ENCODE assay signal across 1 cellular context in genomic region chr18:39841133-39842041, GRCh38.
TF ChIP-seq lines count a peak whose summit lies in the region.

No MANE protein-coding gene starts in this region.

TF ChIP-seq in HepG2, 621 proteins besides CTCF, POLR2A, EP300 and RAD21 (continued from another document and continues in another):
- TF ChIP-seq PLSCR1 (CRISPR knock-in tag; IDR thresholded peaks at IDR 0.05; ENCODE audit: borderline replicate concordance) (no peak), HDAC1 (CRISPR knock-in tag; IDR thresholded peaks at IDR 0.05) (0 out of 2 replicates have a peak, but pooled peaks have one; percentile 36), ERF (CRISPR knock-in tag; IDR thresholded peaks at IDR 0.05) (0 out of 2 replicates have a peak, but pooled peaks have one; percentile 32), HNRNPLL (IDR thresholded peaks at IDR 0.05; ENCODE audit: low read depth, low read length, poor library complexity, severe bottlenecking) (peak; percentile 41), PHF8 (CRISPR knock-in tag; IDR thresholded peaks at IDR 0.05) (no peak), ZNF598 (CRISPR knock-in tag; IDR thresholded peaks at IDR 0.05; ENCODE audit: borderline replicate concordance) (peak; percentile 69; the same call in 1 of the 2 replicates), ZNF792 (CRISPR knock-in tag; IDR thresholded peaks at IDR 0.05) (0 out of 2 replicates have a peak, but pooled peaks have one; percentile 30), FOXC1 (CRISPR knock-in tag; IDR thresholded peaks at IDR 0.05; ENCODE audit: borderline replicate concordance) (peak; percentile 56; the same call in 1 of the 2 replicates), ZNF580 (CRISPR knock-in tag; IDR thresholded peaks at IDR 0.05; ENCODE audit: borderline replicate concordance, low read depth) (peak; percentile 57; the same call in 1 of the 2 replicates), SALL1 (CRISPR knock-in tag; IDR thresholded peaks at IDR 0.05) (peak; percentile 46; the same call in 1 of the 2 replicates), SAP130 (CRISPR knock-in tag; IDR thresholded peaks at IDR 0.05; ENCODE audit: low read depth) (0 out of 2 replicates have a peak, but pooled peaks have one; percentile 12), TFDP1 (CRISPR knock-in tag; IDR thresholded peaks at IDR 0.05; ENCODE audit: borderline replicate concordance) (peak; percentile 29; the same call in 1 of the 2 replicates), STAT6 (CRISPR knock-in tag; IDR thresholded peaks at IDR 0.05; ENCODE audit: borderline replicate concordance) (no peak), MXD3 (CRISPR knock-in tag; IDR thresholded peaks at IDR 0.05) (peak; percentile 57; the same call in 1 of the 2 replicates), KDM2A (CRISPR knock-in tag; IDR thresholded peaks at IDR 0.05; ENCODE audit: borderline replicate concordance, low read depth) (peak; percentile 56; the same call in 1 of the 2 replicates), YY1 (IDR thresholded peaks at IDR 0.05; ENCODE audit: insufficient read depth, insufficient replicate concordance, low read depth, low read length) (peak; percentile 27), ZNF777 (CRISPR knock-in tag; IDR thresholded peaks at IDR 0.05) (peak; percentile 57; the same call in 1 of the 2 replicates), ZNF280B (CRISPR knock-in tag; IDR thresholded peaks at IDR 0.05; ENCODE audit: borderline replicate concordance) (peak; percentile 25; the same call in 1 of the 2 replicates), ZNF274 (CRISPR knock-in tag; IDR thresholded peaks at IDR 0.05) (0 out of 2 replicates have a peak, but pooled peaks have one; percentile 48), KDM5B (CRISPR knock-in tag; IDR thresholded peaks at IDR 0.05; ENCODE audit: borderline replicate concordance) (peak; percentile 57; the same call in 1 of the 2 replicates), RBAK (CRISPR knock-in tag; IDR thresholded peaks at IDR 0.05) (no peak), HNF1B (CRISPR knock-in tag; IDR thresholded peaks at IDR 0.05) (peak; percentile 89), ARNTL (CRISPR knock-in tag; IDR thresholded peaks at IDR 0.05) (no peak), PATZ1 (CRISPR knock-in tag; IDR thresholded peaks at IDR 0.05) (peak; percentile 27), BHLHE40 (IDR thresholded peaks at IDR 0.05; ENCODE audit: low read length) (peak; percentile 80), ZNF724P (CRISPR knock-in tag; IDR thresholded peaks at IDR 0.05; ENCODE audit: borderline replicate concordance) (no peak), SRSF4 (IDR thresholded peaks at IDR 0.05; ENCODE audit: low read depth, low read length, poor library complexity, severe bottlenecking) (no peak), HMGXB4 (CRISPR knock-in tag; IDR thresholded peaks at IDR 0.05; ENCODE audit: borderline replicate concordance in 1 of 2, low read depth in 1 of 2) (peak; percentile 44 to 58; a peak in 1 of 4 replicates), ZNF407 (CRISPR knock-in tag; IDR thresholded peaks at IDR 0.05; ENCODE audit: not compliant biosample characterization) (no peak), TGIF2 (CRISPR knock-in tag; IDR thresholded peaks at IDR 0.05) (no peak), ZNF883 (CRISPR knock-in tag; IDR thresholded peaks at IDR 0.05; ENCODE audit: not compliant biosample characterization) (peak; percentile 56), ARHGAP35 (CRISPR knock-in tag; IDR thresholded peaks at IDR 0.05; ENCODE audit: borderline replicate concordance) (peak; percentile 47; the same call in 1 of the 2 replicates), SOX6 (IDR thresholded peaks at IDR 0.05) (no peak), SOX6 (CRISPR knock-in tag; IDR thresholded peaks at IDR 0.05) (peak; percentile 39)
